25 cellular contexts compared by ENCODE assay signal in genomic region chr16:27220527-27220926, GRCh38.
"Had no signal": no experiment of that assay in that cellular context is flagged by ENCODE, and none has a peak within 500 bp of the region (broad histone marks: within the 10 kb centered on the region; RNA-seq: fewer than 3 reads in every experiment).

No MANE protein-coding gene starts in this region.

- H3K27me3 ChIP-seq: hepatocyte, pancreas, stomach, testis, thyroid gland, transverse colon, upper lobe of left lung, vagina had no signal

- H3K27ac Mint-ChIP-seq: memory B cell; natural killer cell; stimulated activated memory B cell treated with anti-CD40 and anti-IgM and Interleukin-4, amounts not matched to agents 10 μg/mL and 1 μg/mL and 100 μg/mL, for 72 hours had no signal

- H3K4me3 ChIP-seq: hepatocyte, left ventricle myocardium inferior, lung, mucosa of descending colon, pancreas, prostate gland, skin epidermis, stomach, testis, thyroid gland, transverse colon, upper lobe of left lung, vagina had no signal

- H3K9me3 ChIP-seq: left ventricle myocardium inferior, mucosa of descending colon, pancreas, prostate gland, stomach, testis, thyroid gland, transverse colon, upper lobe of left lung, vagina had no signal

- H3K27ac ChIP-seq: hepatocyte, pancreas, prostate gland, skin epidermis, testis, thyroid gland, transverse colon, upper lobe of left lung, vagina had no signal

- H3K4me3 Mint-ChIP-seq: memory B cell; natural killer cell; stimulated activated memory B cell treated with anti-CD40 and anti-IgM and Interleukin-4, amounts not matched to agents 10 μg/mL and 1 μg/mL and 100 μg/mL, for 72 hours had no signal

- H3K36me3 Mint-ChIP-seq: natural killer cell had no signal

- DNase-seq: islet precursor cell; left ventricle myocardium inferior; midbrain; natural killer cell; retina; stimulated activated CD4-positive, alpha-beta T cell treated with anti-CD3 and anti-CD28 coated beads, Interleukin-12 subunit alpha, Interleukin-12 subunit beta, amount 100 ng/mL, for 4 hours; stimulated activated CD4-positive, alpha-beta T cell treated with anti-CD3 and anti-CD28 coated beads, Interleukin-15, amount 100 ng/mL, for 24 hours; stimulated activated CD4-positive, alpha-beta T cell treated with anti-CD3 and anti-CD28 coated beads, Interleukin-4, amount 100 ng/mL, for 24 hours; stimulated activated naive CD8-positive, alpha-beta T cell treated with anti-CD3 and anti-CD28 coated beads, Interleukin-15, Interleukin-2, amounts not matched to agents 100 U/mL and 50 U/mL, for 24 hours; stomach; testis; thyroid gland; transverse colon; upper lobe of left lung had no signal

- H3K9me3 Mint-ChIP-seq: memory B cell; natural killer cell; stimulated activated memory B cell treated with anti-CD40 and anti-IgM and Interleukin-4, amounts not matched to agents 10 μg/mL and 1 μg/mL and 100 μg/mL, for 72 hours had no signal

- H3K27me3 Mint-ChIP-seq: memory B cell; stimulated activated memory B cell treated with anti-CD40 and anti-IgM and Interleukin-4, amounts not matched to agents 10 μg/mL and 1 μg/mL and 100 μg/mL, for 72 hours had no signal

- H3K36me3 ChIP-seq: prostate gland had no signal

- H3K4me1 ChIP-seq: prostate gland, testis had no signal

- ATAC-seq: mucosa of descending colon; natural killer cell; pancreas; right cardiac atrium; sciatic nerve; stimulated activated memory B cell treated with anti-CD40 and anti-IgM and Interleukin-4, amounts not matched to agents 10 μg/mL and 1 μg/mL and 100 μg/mL, for 72 hours; stimulated activated naive CD8-positive, alpha-beta T cell treated with anti-CD3 and anti-CD28 coated beads, Interleukin-15, Interleukin-2, amounts not matched to agents 100 U/mL and 50 U/mL, for 24 hours had no signal
